ENCODE assay signal across 9 cellular contexts in the genomic region with DNA sequence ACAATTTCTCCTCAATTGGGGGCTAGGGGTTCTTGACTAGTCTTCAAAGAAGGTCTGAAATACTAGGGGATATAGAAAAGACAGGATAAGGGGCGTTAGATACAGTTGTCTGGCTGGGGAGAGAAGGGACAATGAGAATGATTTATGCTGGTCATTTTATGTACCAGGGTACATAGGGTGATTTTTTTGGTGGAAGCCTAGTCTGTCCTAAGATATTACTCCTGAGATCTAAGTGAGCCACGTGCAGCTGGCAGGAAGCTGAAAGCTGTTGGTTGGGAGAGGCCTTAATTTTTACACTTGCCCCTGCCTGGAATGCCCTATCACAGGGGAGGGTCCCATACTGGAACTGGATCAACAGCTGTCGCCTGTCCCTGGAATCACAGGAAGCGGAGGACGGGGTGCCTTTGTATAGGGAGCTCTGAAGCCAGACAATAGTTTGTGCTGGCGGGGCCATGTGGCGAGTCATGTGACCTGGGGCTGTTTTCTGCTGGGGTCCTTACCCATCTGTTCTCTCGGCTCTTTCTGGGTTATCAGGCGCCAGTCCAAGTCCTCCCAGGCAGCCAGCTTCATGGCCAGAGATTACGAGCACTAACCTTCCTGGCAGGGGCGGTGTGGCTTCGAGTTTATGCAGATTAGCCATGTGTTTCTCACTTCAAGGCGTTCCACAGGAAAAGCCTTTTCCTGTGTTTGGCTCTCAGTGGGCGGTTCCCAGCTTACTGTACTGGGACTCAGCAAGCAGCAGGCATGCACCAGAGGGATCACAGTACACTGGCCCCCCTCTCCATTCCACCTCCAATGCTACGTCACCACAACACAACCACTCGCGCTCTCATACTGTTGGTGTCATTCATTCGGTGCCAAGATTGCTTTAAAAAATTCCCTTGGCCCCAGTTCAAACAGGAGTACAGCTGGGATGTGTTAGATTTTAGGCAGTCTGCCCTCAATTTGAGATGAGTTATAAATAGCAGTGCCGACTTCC. TPM values are rescaled to one million over a fixed set of nuclear protein-coding genes. Genes with fewer than 3 reads are reported as not detected.
DNase-seq lines count a peak whose midpoint lies in the region; ATAC-seq and TF ChIP-seq lines count a peak whose summit lies in the region.
"Had no signal": no experiment of that assay in that cellular context is flagged by ENCODE, and none has a peak within 500 bp of the region (broad histone marks: within the 10 kb centered on the region; RNA-seq: fewer than 3 reads in every experiment).

No MANE protein-coding gene starts in this region.

- TF ChIP-seq CTCF in heart left ventricle (IDR thresholded peaks at IDR 0.05), result no peak
- no peak for TF ChIP-seq CTCF in ovary (IDR thresholded peaks at IDR 0.05)

- no peaks in the 10 kb centered on the region for H3K9me3 ChIP-seq in CD8-positive, alpha-beta memory T cell (ENCODE audit: low read length)
- H3K9me3 ChIP-seq in SJCRH30 (replicated peaks) (no peaks in the 10 kb centered on the region), heart left ventricle (no peaks in the 10 kb centered on the region), ovary (no peaks in the 10 kb centered on the region)

- no peak overlapping the region for H3K27ac ChIP-seq in CD8-positive, alpha-beta memory T cell (ENCODE audit: low read depth, low read length)
- H3K27ac ChIP-seq in SJCRH30 (peak overlapping the region; percentile 96), heart left ventricle (peak overlapping the region in 11 of 12 donors; percentile 38 to 72 (median 61)), ovary (peak overlapping the region; percentile 7 to 55)
- H3K27ac ChIP-seq: PC-9 had no signal

- POLR2A ChIA-PET in CD8-positive, alpha-beta memory T cell (lab: Charles Lee), result interaction anchor here (0.7 to 1.4 kb wide), 4 partner anchors 14 to 65 kb away, joined by 3 to 6 read pairs (median 4); partner anchors contain the start of gene PIGV

- CTCF ChIA-PET in CD8-positive, alpha-beta memory T cell (lab: Charles Lee), result interaction anchor here (0.6 to 3.4 kb wide), 5 partner anchors 19 to 1175 kb away, joined by 3 to 14 read pairs (median 9); partner anchors contain the start of gene PIGV

- H3K4me3 ChIP-seq in CD8-positive, alpha-beta memory T cell (ENCODE audit: low read length), result peak overlapping the region; percentile 42
- H3K4me3 ChIP-seq in SJCRH30 (peak overlapping the region; percentile 17), heart left ventricle (peak overlapping the region in 7 of 12 donors; percentile 4 to 39 (median 15)), ovary (no peak overlapping the region)
- H3K4me3 ChIP-seq: PC-9 had no signal

- H3K9me3 Mint-ChIP-seq in CD8-positive, alpha-beta memory T cell, result no peaks in the 10 kb centered on the region

- no peaks in the 10 kb centered on the region for H3K27me3 ChIP-seq in CD8-positive, alpha-beta memory T cell (ENCODE audit: insufficient read depth, low read length, poor library complexity, severe bottlenecking)
- H3K27me3 ChIP-seq in SJCRH30 (no peaks in the 10 kb centered on the region), heart left ventricle (no peaks in the 10 kb centered on the region), ovary (no peaks in the 10 kb centered on the region)

- intact Hi-C loops in heart left ventricle (cut with DNase I) (loop anchor here in 6 of 10 donors (1.0 to 5.0 kb wide), 7 partner anchors 21 to 65 kb away; partner anchors contain the start of gene ARID1A (in 1 of the 6)), ovary (cut with DNase I) (loop anchor here in 2 of 4 donors (10.0 kb wide), 1 partner anchor 61 kb away; the partner anchor contains the start of gene PIGV (in 2 of the 2))

- 1 to 3% (median 2%) methylated on average over 14 to 19 of the region's 19 CpGs for WGBS in heart left ventricle, 4 donors
- WGBS in ovary, 3 donors, result 4 to 5% (median 4%) methylated on average over 19 of the region's 19 CpGs

- H3K4me1 Mint-ChIP-seq in CD8-positive, alpha-beta memory T cell, result peaks cover 84 to 93% (median 89%) of the 10 kb centered on the region in 3 donors

- H3K27ac Mint-ChIP-seq in CD8-positive, alpha-beta memory T cell, result peak overlapping the region; percentile 38 to 94 (median 68)

- in situ Hi-C loops in KBM-7 (cut with MboI; ENCODE audit: low pct_unique_long_range_greater_than_20kb, low sequenced_read_pairs), result no loop called here

- H3K36me3 Mint-ChIP-seq in CD8-positive, alpha-beta memory T cell, result peaks cover 0 to 18% (median 4%) of the 10 kb centered on the region in 3 donors

- TF ChIP-seq EP300 in ovary (IDR thresholded peaks at IDR 0.05), result no peak

- TF ChIP-seq POLR2A in heart left ventricle (IDR thresholded peaks at IDR 0.05) (no peak), ovary (IDR thresholded peaks at IDR 0.05) (no peak)

- H3K27me3 Mint-ChIP-seq in CD8-positive, alpha-beta memory T cell, result no peaks in the 10 kb centered on the region

- peak; percentile 32 to 56 (median 44) for DNase-seq in CD8-positive, alpha-beta memory T cell
- peak; percentile 94 for DNase-seq in KBM-7
- peak; percentile 99 for DNase-seq in SJCRH30
- peak in 57 of 58 donors; percentile 17 to 89 (median 67) for DNase-seq in anterior cingulate cortex (lab: John Stamatoyannopoulos, UW)
- peak; percentile 84 to 94 (median 91) for DNase-seq in heart left ventricle
- peak; percentile 86 to 93 (median 91) for DNase-seq in ovary
- no peak for DNase-seq in NCI-H526 treated with DMSO at 0.1 percent for 48 hours (lab: John Stamatoyannopoulos, UW)

- ATAC-seq in heart left ventricle, result peak; percentile 98
- ATAC-seq in GM21786 (IDR thresholded peaks at IDR 0.05; ENCODE audit: unreplicated experiment), result no peak

- H3K4me1 ChIP-seq in CD8-positive, alpha-beta memory T cell (ENCODE audit: insufficient read depth, low read length), result peaks cover 91% of the 10 kb centered on the region
- H3K4me1 ChIP-seq in SJCRH30, result peaks cover 45% of the 10 kb centered on the region
- H3K4me1 ChIP-seq in heart left ventricle, result peaks cover 28 to 100% (median 87%) of the 10 kb centered on the region in 12 donors
- H3K4me1 ChIP-seq in ovary (ENCODE audit: insufficient read depth), result peaks cover 25% of the 10 kb centered on the region

- peaks cover 3% of the 10 kb centered on the region for H3K36me3 ChIP-seq in CD8-positive, alpha-beta memory T cell (ENCODE audit: insufficient read depth, low read length)
- H3K36me3 ChIP-seq in SJCRH30, result peaks cover 6% of the 10 kb centered on the region; the same call in 1 of the 2 replicates
- peaks cover 0 to 21% (median 4%) of the 10 kb centered on the region in 9 donors for H3K36me3 ChIP-seq in heart left ventricle
- no peaks in the 10 kb centered on the region for H3K36me3 ChIP-seq in ovary

- H3K4me3 Mint-ChIP-seq in CD8-positive, alpha-beta memory T cell, result peak overlapping the region; percentile 5 to 84 (median 73)

RNA-seq across cellular contexts. Expression of gene ARID1A, which starts 27.5 kb away (rescaled TPM):
- 10 to 100 TPM; 88.4 to 90.9 TPM for total RNA-seq in CD8-positive, alpha-beta memory T cell
- polyA plus RNA-seq in CD8-positive, alpha-beta memory T cell, result 31.6 TPM
- total RNA-seq in SJCRH30 (2014; rRNA removed; shearing (Covaris generic)), result 57.3 and 57.9 TPM in 2 replicates
- total RNA-seq in heart left ventricle (10 to 100 TPM; 29.0 to 73.9 (median 49.9) TPM), ovary (100 to 1,000 TPM in 1 of 7 donors, 10 to 100 TPM in 6; 28.5 to 102 (median 77.5) TPM)
- polyA plus RNA-seq in heart left ventricle (10 to 100 TPM; 14.1 to 33.0 TPM), ovary (10 to 100 TPM; 27.6 to 40.1 TPM)
